Comparison of ENCODE assay signal across 16 cellular contexts in the genomic region with DNA sequence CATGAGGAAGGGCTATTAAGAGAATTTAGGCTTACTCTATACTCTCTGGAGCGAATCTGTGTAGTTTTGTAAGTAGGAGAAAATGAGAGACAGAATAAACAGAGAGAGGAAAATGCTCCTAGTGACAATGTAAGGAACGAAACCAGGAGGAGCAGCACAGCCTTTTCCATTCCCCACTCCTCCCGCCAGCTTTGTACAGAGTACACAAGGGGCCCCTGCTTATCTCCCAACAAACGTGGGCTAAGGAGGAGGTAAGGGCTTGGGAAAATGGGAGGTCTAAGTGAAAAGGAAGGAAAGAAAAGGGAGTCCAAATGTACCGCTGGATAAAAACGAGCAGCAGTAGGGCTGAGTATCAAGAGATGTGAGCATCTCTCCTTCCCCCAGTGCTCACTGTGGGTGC. TPM values are rescaled to one million over a fixed set of nuclear protein-coding genes. Genes with fewer than 3 reads are reported as not detected.
DNase-seq lines count a peak whose midpoint lies in the region; ATAC-seq and TF ChIP-seq lines count a peak whose summit lies in the region.
"Had no signal": no experiment of that assay in that cellular context is flagged by ENCODE, and none has a peak within 500 bp of the region (broad histone marks: within the 10 kb centered on the region; RNA-seq: fewer than 3 reads in every experiment).

No MANE protein-coding gene starts in this region.

- no peaks in the 10 kb centered on the region for H3K4me1 Mint-ChIP-seq in type B pancreatic cell (ENCODE audit: unreplicated experiment)
- H3K4me1 Mint-ChIP-seq: CD4-positive, CD25-positive, alpha-beta regulatory T cell; CD8-positive, alpha-beta memory T cell; IgD-negative memory B cell had no signal

- intact Hi-C loops in colonic mucosa (cut with DNase I) = loop anchor here (5.0 kb wide), 1 partner anchor 45 kb away; no protein-coding TSS in a partner anchor

- H3K9me3 Mint-ChIP-seq in type B pancreatic cell = no peaks in the 10 kb centered on the region
- H3K9me3 Mint-ChIP-seq: CD4-positive, CD25-positive, alpha-beta regulatory T cell; CD8-positive, alpha-beta memory T cell; IgD-negative memory B cell had no signal

- H3K27ac ChIP-seq in colonic mucosa = peak overlapping the region; percentile 66

- CTCF ChIA-PET in HEK293T (lab: Yijun Ruan, JAX) = interaction anchor here (0.6 to 4.9 kb wide), 20 partner anchors 8 to 900 kb away, joined by 3 to 37 read pairs (median 4); no protein-coding TSS in a partner anchor

- no peak overlapping the region for H3K4me3 ChIP-seq in colonic mucosa

- peaks cover 12% of the 10 kb centered on the region for H3K4me1 ChIP-seq in colonic mucosa
- H3K4me1 ChIP-seq: BE2C had no signal

- in situ Hi-C loops in GM13977 (cut with MboI; ENCODE audit: low pct_unique_long_range_greater_than_20kb, low sequenced_read_pairs, unreplicated experiment) = no loop called here

- H3K4me3 Mint-ChIP-seq in type B pancreatic cell = no peak overlapping the region
- H3K4me3 Mint-ChIP-seq: CD4-positive, CD25-positive, alpha-beta regulatory T cell; CD8-positive, alpha-beta memory T cell had no signal

- DNase-seq in GM13977 (ENCODE audit: low spot score) (peak; percentile 3), colonic mucosa (no peak), islet precursor cell (peak; percentile 11), type B pancreatic cell (ENCODE audit: extremely low spot score, unreplicated experiment) (no peak), epidermal melanocyte (ENCODE audit: insufficient read length, low spot score) (no peak), HEK293T (ENCODE audit: extremely low spot score) (no peak)
- DNase-seq: CD8-positive, alpha-beta memory T cell; DMS79; GOT3 had no signal

- no peaks in the 10 kb centered on the region for H3K36me3 ChIP-seq in colonic mucosa

- ATAC-seq in GM18868 (IDR thresholded peaks at IDR 0.05; ENCODE audit: unreplicated experiment) = no peak

- TF ChIP-seq CTCF in GM13977 (IDR thresholded peaks at IDR 0.05; ENCODE audit: extremely low read depth, insufficient read depth, missing control alignments) (no peak), colonic mucosa (IDR thresholded peaks at IDR 0.05) (no peak), type B pancreatic cell (conservative IDR thresholded peaks at IDR 0.05) (no peak)

- no peaks in the 10 kb centered on the region for H3K27me3 ChIP-seq in colonic mucosa
- H3K27me3 ChIP-seq: BE2C had no signal

- H3K9me3 ChIP-seq in colonic mucosa = no peaks in the 10 kb centered on the region
- H3K9me3 ChIP-seq: BE2C had no signal

- H3K36me3 Mint-ChIP-seq in type B pancreatic cell = peaks cover 7% of the 10 kb centered on the region

- H3K27ac Mint-ChIP-seq in type B pancreatic cell = peak overlapping the region; percentile 36
- H3K27ac Mint-ChIP-seq: CD4-positive, CD25-positive, alpha-beta regulatory T cell; IgD-negative memory B cell had no signal

- H3K9ac ChIP-seq in colonic mucosa (ENCODE audit: low read depth in 2 of 2, low read length in 2 of 2) = peak overlapping the region in 1 of 2 donors; percentile 3

- POLR2A ChIA-PET in HEK293T (lab: Yijun Ruan, JAX) = interaction anchor here (0.7 kb wide), 1 partner anchor 27 kb away, joined by 4 read pairs; no protein-coding TSS in a partner anchor

- no peaks in the 10 kb centered on the region for H3K27me3 Mint-ChIP-seq in type B pancreatic cell
- H3K27me3 Mint-ChIP-seq: CD4-positive, CD25-positive, alpha-beta regulatory T cell; CD8-positive, alpha-beta memory T cell; IgD-negative memory B cell had no signal

TF ChIP-seq in HEK293T, 16 proteins besides CTCF, POLR2A, EP300 and RAD21:
- TF ChIP-seq FOXA1 (IDR thresholded peaks at IDR 0.05) (no peak), L3MBTL2 (conservative IDR thresholded peaks at IDR 0.05) (no peak), HDGF (IDR thresholded peaks at IDR 0.05; ENCODE audit: borderline replicate concordance) (no peak), BHLHE40 (IDR thresholded peaks at IDR 0.05; ENCODE audit: borderline replicate concordance) (no peak), ARNT (IDR thresholded peaks at IDR 0.05) (no peak), ELF4 (IDR thresholded peaks at IDR 0.05) (no peak), FOXM1 (IDR thresholded peaks at IDR 0.05; ENCODE audit: borderline replicate concordance) (no peak), LEF1 (IDR thresholded peaks at IDR 0.05; ENCODE audit: borderline replicate concordance) (no peak), NFRKB (IDR thresholded peaks at IDR 0.05) (no peak), CTBP1 (IDR thresholded peaks at IDR 0.05; ENCODE audit: borderline replicate concordance) (no peak), FOXK2 (IDR thresholded peaks at IDR 0.05) (no peak), SUZ12 (IDR thresholded peaks at IDR 0.05) (no peak), TARDBP (IDR thresholded peaks at IDR 0.05) (no peak), ZNF384 (IDR thresholded peaks at IDR 0.05) (no peak), PKNOX1 (IDR thresholded peaks at IDR 0.05) (no peak), SP1 (IDR thresholded peaks at IDR 0.05) (no peak)
TF ChIP-seq in HEK293T: peak in this region for 0.

RNA-seq across cellular contexts. Expression of gene IHH, which starts 12.0 kb away (rescaled TPM):
- total RNA-seq in colonic mucosa = 100 to 1,000 TPM in 1 of 2 donors, 10 to 100 TPM in 1; 82.2 to 103 TPM
- total RNA-seq in type B pancreatic cell (ENCODE audit: low replicate concordance) = 10.8 and 13.8 TPM in 2 replicates
- total RNA-seq: CD4-positive, CD25-positive, alpha-beta regulatory T cell; CD8-positive, alpha-beta memory T cell; Daoy had no signal

RNA-seq across cellular contexts. Expression of gene CFAP65, which starts 31.4 kb away (rescaled TPM):
- total RNA-seq in colonic mucosa = 1 to 10 TPM in 1 of 2 donors, under 1 TPM in 1; 0.05 to 1.6 TPM
- total RNA-seq in type B pancreatic cell (ENCODE audit: low replicate concordance) = 0.29 and 2.1 TPM in 2 replicates
- total RNA-seq: CD4-positive, CD25-positive, alpha-beta regulatory T cell; CD8-positive, alpha-beta memory T cell; H7; HepG2 had no signal

Comparison
In these comparisons a context has a peak if more than half of its experiments do, and no peak if none do; other contexts are left out.
1. DNase-seq: peak in GM13977 (single experiment) and islet precursor cell (single experiment); none in colonic mucosa (single experiment), type B pancreatic cell (single experiment), epidermal melanocyte (single experiment) and HEK293T (single experiment).